ENCODE assay signal across 19 cellular contexts in genomic region chr1:64959973-64960372, GRCh38. TPM values are rescaled to one million over a fixed set of nuclear protein-coding genes. Genes with fewer than 3 reads are reported as not detected.
DNase-seq lines count a peak whose midpoint lies in the region; ATAC-seq and TF ChIP-seq lines count a peak whose summit lies in the region.
"Had no signal": no experiment of that assay in that cellular context is flagged by ENCODE, and none has a peak within 500 bp of the region (broad histone marks: within the 10 kb centered on the region; RNA-seq: fewer than 3 reads in every experiment).

No MANE protein-coding gene starts in this region.

- POLR2A ChIA-PET in T-cell (lab: Charles Lee), result interaction anchor here in 1 of 2 donors (0.7 kb wide), 1 partner anchor 54 kb away, joined by 5 read pairs; no protein-coding TSS in a partner anchor

- H3K36me3 ChIP-seq in heart left ventricle (no peaks in the 10 kb centered on the region), mammary epithelial cell (ENCODE audit: insufficient read depth, low read length) (no peaks in the 10 kb centered on the region)
- H3K36me3 ChIP-seq: pancreas, sigmoid colon, uterus had no signal

- H3K27me3 ChIP-seq in heart left ventricle (no peaks in the 10 kb centered on the region), mammary epithelial cell (ENCODE audit: insufficient read depth, low read length) (no peaks in the 10 kb centered on the region)
- H3K27me3 ChIP-seq: pancreas, sigmoid colon, uterus had no signal

- peaks cover 93% of the 10 kb centered on the region for H3K79me2 ChIP-seq in mammary epithelial cell (ENCODE audit: insufficient read depth, low read length)

- peak overlapping the region; percentile 71 for H3K4me3 Mint-ChIP-seq in stimulated activated naive CD8-positive, alpha-beta T cell treated with anti-CD3 and anti-CD28 coated beads, Interleukin-15, Interleukin-2, amounts not matched to agents 100 ng/mL and 50 ng/mL, for 24 hours
- H3K4me3 Mint-ChIP-seq in T-cell, result peak overlapping the region in 2 of 3 donors; percentile 7 to 95
- H3K4me3 Mint-ChIP-seq in effector memory CD8-positive, alpha-beta T cell, result peak overlapping the region; percentile 84 to 98

- H3K4me1 Mint-ChIP-seq in stimulated activated naive CD8-positive, alpha-beta T cell treated with anti-CD3 and anti-CD28 coated beads, Interleukin-15, Interleukin-2, amounts not matched to agents 100 ng/mL and 50 ng/mL, for 24 hours (ENCODE audit: low read depth), result no peaks in the 10 kb centered on the region
- peaks cover 21 to 73% (median 63%) of the 10 kb centered on the region in 3 donors for H3K4me1 Mint-ChIP-seq in T-cell
- peaks cover 50 to 64% of the 10 kb centered on the region in 2 donors for H3K4me1 Mint-ChIP-seq in effector memory CD8-positive, alpha-beta T cell (ENCODE audit: low read depth in 2 of 2)

- H3K27me3 Mint-ChIP-seq in stimulated activated naive CD8-positive, alpha-beta T cell treated with anti-CD3 and anti-CD28 coated beads, Interleukin-15, Interleukin-2, amounts not matched to agents 100 ng/mL and 50 ng/mL, for 24 hours, result no peaks in the 10 kb centered on the region
- no peaks in the 10 kb centered on the region for H3K27me3 Mint-ChIP-seq in T-cell
- H3K27me3 Mint-ChIP-seq in effector memory CD8-positive, alpha-beta T cell, result no peaks in the 10 kb centered on the region

- no peak for DNase-seq in stimulated activated naive CD8-positive, alpha-beta T cell treated with anti-CD3 and anti-CD28 coated beads, Interleukin-15, Interleukin-2, amounts not matched to agents 100 U/mL and 50 U/mL, for 24 hours
- DNase-seq in T-cell (no peak), heart left ventricle (no peak), mammary epithelial cell (no peak), sciatic nerve (ENCODE audit: low spot score) (no peak)
- no peak for DNase-seq in effector memory CD8-positive, alpha-beta T cell
- DNase-seq: anterior cingulate cortex; cerebellar nuclear complex; effector memory CD4-positive, alpha-beta T cell; Kasumi-1; left ventricle myocardium superior; NCI-H748 treated with DMSO at 0.1 percent for 48 hours; pancreas; PC-9; sigmoid colon; substantia nigra; uterus had no signal

- H3K9me3 Mint-ChIP-seq in stimulated activated naive CD8-positive, alpha-beta T cell treated with anti-CD3 and anti-CD28 coated beads, Interleukin-15, Interleukin-2, amounts not matched to agents 100 ng/mL and 50 ng/mL, for 24 hours, result no peaks in the 10 kb centered on the region
- H3K9me3 Mint-ChIP-seq in T-cell, result no peaks in the 10 kb centered on the region
- H3K9me3 Mint-ChIP-seq in effector memory CD8-positive, alpha-beta T cell, result no peaks in the 10 kb centered on the region

- H3K9ac ChIP-seq in mammary epithelial cell (ENCODE audit: insufficient read depth, low read length), result no peak overlapping the region

- intact Hi-C loops in heart left ventricle (cut with DNase I), result loop anchor here in 6 of 10 donors (5.0 to 10.0 kb wide), 5 partner anchors 63 to 105 kb away; no protein-coding TSS in a partner anchor
- intact Hi-C loops in mammary epithelial cell (cut with micrococcal nuclease), result loop anchor here (10.0 kb wide), 1 partner anchor 695 kb away; no protein-coding TSS in a partner anchor
- intact Hi-C loops in sciatic nerve (cut with DNase I), result loop anchor here (10.0 kb wide), 1 partner anchor 105 kb away; no protein-coding TSS in a partner anchor

- in situ Hi-C loops in mammary epithelial cell (cut with MboI; ENCODE audit: low sequenced_read_pairs in 2 of 2), result no loop called here

- no peak for TF ChIP-seq CTCF in heart left ventricle (IDR thresholded peaks at IDR 0.05)
- TF ChIP-seq CTCF in mammary epithelial cell (conservative IDR thresholded peaks at IDR 0.05 in 1 of 2, IDR thresholded peaks at IDR 0.05 in 1 of 2; ENCODE audit: extremely low read depth in 1 of 2, insufficient read depth in 1 of 2, low read depth in 1 of 2, low read length in 2 of 2), result no peak

- H3K36me3 Mint-ChIP-seq in stimulated activated naive CD8-positive, alpha-beta T cell treated with anti-CD3 and anti-CD28 coated beads, Interleukin-15, Interleukin-2, amounts not matched to agents 100 ng/mL and 50 ng/mL, for 24 hours (ENCODE audit: low read depth), result peaks cover 5% of the 10 kb centered on the region
- H3K36me3 Mint-ChIP-seq in T-cell, result peaks cover 4% of the 10 kb centered on the region
- H3K36me3 Mint-ChIP-seq in effector memory CD8-positive, alpha-beta T cell (ENCODE audit: insufficient read depth), result peaks cover 30% of the 10 kb centered on the region

- CTCF ChIA-PET in T-cell (lab: Charles Lee), result interaction anchor here in 1 of 2 donors (0.6 kb wide), 1 partner anchor 37 kb away, joined by 3 read pairs; no protein-coding TSS in a partner anchor
- CTCF ChIA-PET in mammary epithelial cell (lab: Charles Lee; ENCODE audit: low non-redundant PET), result no interaction called here

- H3K27ac Mint-ChIP-seq in stimulated activated naive CD8-positive, alpha-beta T cell treated with anti-CD3 and anti-CD28 coated beads, Interleukin-15, Interleukin-2, amounts not matched to agents 100 ng/mL and 50 ng/mL, for 24 hours, result peak overlapping the region; percentile 89
- H3K27ac Mint-ChIP-seq in T-cell, result peak overlapping the region; percentile 23 to 45
- peak overlapping the region; percentile 13 to 93 for H3K27ac Mint-ChIP-seq in effector memory CD8-positive, alpha-beta T cell

- TF ChIP-seq POLR2A in heart left ventricle (IDR thresholded peaks at IDR 0.05), result no peak

- no peak overlapping the region for H2AFZ ChIP-seq in mammary epithelial cell (ENCODE audit: low read depth, low read length)
- H2AFZ ChIP-seq: PC-9 had no signal

- ATAC-seq in stimulated activated naive CD8-positive, alpha-beta T cell treated with anti-CD3 and anti-CD28 coated beads, Interleukin-15, Interleukin-2, amounts not matched to agents 100 U/mL and 50 U/mL, for 24 hours, result no peak
- no peak for ATAC-seq in T-cell (replicated peaks in 1 of 4)
- ATAC-seq in effector memory CD8-positive, alpha-beta T cell (replicated peaks), result no peak
- no peak for ATAC-seq in heart left ventricle
- no peak for ATAC-seq in HG03378 (IDR thresholded peaks at IDR 0.05; ENCODE audit: unreplicated experiment)
- ATAC-seq in sciatic nerve, result no peak
- ATAC-seq: left ventricle myocardium superior, pancreas had no signal

- H3K4me2 ChIP-seq in mammary epithelial cell (ENCODE audit: insufficient read depth, low read depth, low read length), result no peak overlapping the region
- H3K4me2 ChIP-seq: PC-9 had no signal

- H3K27ac ChIP-seq in heart left ventricle, result no peak overlapping the region
- no peak overlapping the region for H3K27ac ChIP-seq in mammary epithelial cell (ENCODE audit: insufficient read depth, low read depth, low read length)
- H3K27ac ChIP-seq: pancreas, PC-9, sigmoid colon, uterus had no signal

- no peaks in the 10 kb centered on the region for H4K20me1 ChIP-seq in mammary epithelial cell (ENCODE audit: insufficient read depth, low read length)

- peaks cover 2 to 99% (median 75%) of the 10 kb centered on the region in 12 donors for H3K4me1 ChIP-seq in heart left ventricle
- H3K4me1 ChIP-seq in mammary epithelial cell (ENCODE audit: insufficient read depth, low read length), result peaks cover 25% of the 10 kb centered on the region

- no TSS peak for BruUV-seq in mammary epithelial cell (replicated peaks; lab: Mats Ljungman, UMichigan)

- no peaks in the 10 kb centered on the region for H3K9me3 ChIP-seq in heart left ventricle
- no peaks in the 10 kb centered on the region for H3K9me3 ChIP-seq in mammary epithelial cell (replicated peaks; ENCODE audit: insufficient read depth, low read length)
- H3K9me3 ChIP-seq: pancreas, sigmoid colon, uterus had no signal

- 62 to 78% (median 73%) methylated on average over 5 of the region's 5 CpGs for WGBS in heart left ventricle, 4 donors
- WGBS in mammary epithelial cell (ENCODE audit: low coverage, missing lambda C conversion rate), result 94% methylated on average over 5 of the region's 5 CpGs

- H3K4me3 ChIP-seq in heart left ventricle, result no peak overlapping the region
- no peak overlapping the region for H3K4me3 ChIP-seq in mammary epithelial cell (replicated peaks in 1 of 3; ENCODE audit: insufficient read depth in 1 of 3, low read depth in 2 of 3, low read length in 3 of 3)
- H3K4me3 ChIP-seq: pancreas, PC-9, sigmoid colon, uterus had no signal

- dilution Hi-C loops in mammary epithelial cell (cut with HindIII; ENCODE audit: low sequenced_read_pairs), result no loop called here

RNA-seq across cellular contexts. Expression of gene JAK1, which starts 6.4 kb away (rescaled TPM):
- total RNA-seq in T-cell, result 100 to 1,000 TPM; 272 to 323 (median 288) TPM
- total RNA-seq in heart left ventricle, result 100 to 1,000 TPM in 4 of 9 donors, 10 to 100 TPM in 5; 85.6 to 189 (median 96.5) TPM
- polyA plus RNA-seq in heart left ventricle, result 10 to 100 TPM; 20.5 to 73.7 TPM
- 100 to 1,000 TPM in 1 of 2 donors, 10 to 100 TPM in 1; 74.9 to 125 TPM for total RNA-seq in mammary epithelial cell
- 41.4 TPM for polyA plus RNA-seq in mammary epithelial cell
- polyA minus RNA-seq in mammary epithelial cell, result 87.6 TPM
- 90.3 TPM for total RNA-seq in sciatic nerve

Comparison
In these comparisons a context has a peak if more than half of its experiments do, and no peak if none do; other contexts are left out.
1. H3K27ac Mint-ChIP-seq: peak in every context shown above with its lines; median percentile 89 in stimulated activated naive CD8-positive, alpha-beta T cell treated with anti-CD3 and anti-CD28 coated beads, Interleukin-15, Interleukin-2, amounts not matched to agents 100 ng/mL and 50 ng/mL, for 24 hours; 53 in effector memory CD8-positive, alpha-beta T cell; 34 in T-cell.